In the genomic region with DNA sequence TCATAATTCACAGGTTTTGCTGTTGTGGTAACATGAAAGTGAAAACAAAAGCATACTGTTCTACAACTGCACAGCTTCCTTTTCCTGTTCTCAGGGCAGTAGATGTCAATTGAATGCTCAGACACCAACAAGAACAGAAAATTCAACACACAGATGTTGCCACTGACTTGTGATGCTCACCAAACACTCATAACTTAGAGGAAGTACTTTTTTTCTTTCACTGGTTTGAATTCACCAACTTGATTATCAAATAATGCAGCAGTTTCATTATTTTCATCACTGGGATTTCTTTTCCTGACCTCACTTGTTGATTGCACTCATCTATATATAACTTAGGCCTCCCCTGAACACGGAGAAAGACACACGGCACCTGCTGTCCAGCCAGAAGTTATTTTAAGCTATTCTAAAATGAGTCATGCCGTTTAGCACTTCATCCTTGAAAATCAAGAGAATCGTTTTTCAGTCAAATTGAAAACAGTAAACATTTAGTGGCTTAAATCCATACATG, we compare ENCODE assay signal across 9 cellular contexts. TPM values are rescaled to one million over a fixed set of nuclear protein-coding genes. Genes with fewer than 3 reads are reported as not detected.
DNase-seq lines count a peak whose midpoint lies in the region; ATAC-seq lines count a peak whose summit lies in the region.
"Had no signal": no experiment of that assay in that cellular context is flagged by ENCODE, and none has a peak within 500 bp of the region (broad histone marks: within the 10 kb centered on the region; RNA-seq: fewer than 3 reads in every experiment).

No MANE protein-coding gene starts in this region.

- H3K4me3 Mint-ChIP-seq in activated CD8-positive, alpha-beta T cell treated with anti-CD3 and anti-CD28 coated beads, Interleukin-2, amount 10 ng/mL, durations not matched to agents 7 days and 5 days, result peak overlapping the region; percentile 68
- H3K4me3 Mint-ChIP-seq in immature natural killer cell, result peak overlapping the region; percentile 82 to 89 (median 86)

- H3K9ac ChIP-seq in stomach smooth muscle (ENCODE audit: low read length in 2 of 2), result peak overlapping the region in 1 of 2 donors; percentile 22

- POLR2A ChIA-PET in activated CD8-positive, alpha-beta T cell treated with anti-CD3 and anti-CD28 coated beads, Interleukin-2, amount 10 ng/mL, durations not matched to agents 7 days and 5 days (lab: Charles Lee), result interaction anchor here (0.6 to 3.9 kb wide), 16 partner anchors 12 to 247 kb away, joined by 3 to 35 read pairs (median 4); a partner anchor contains a TSS

- H3K4me3 ChIP-seq in stomach smooth muscle (ENCODE audit: low read length in 2 of 2), result peak overlapping the region; percentile 1 to 30

- H3K9me3 ChIP-seq in stomach smooth muscle (ENCODE audit: control insufficient read depth in 2 of 2, low read length in 2 of 2), result no peaks in the 10 kb centered on the region

- H3K36me3 ChIP-seq in stomach smooth muscle (ENCODE audit: control insufficient read depth in 2 of 2, insufficient read depth in 2 of 2, low read length in 2 of 2), result peaks cover 0 to 2% of the 10 kb centered on the region in 2 donors

- H3K4me1 Mint-ChIP-seq in activated CD8-positive, alpha-beta T cell treated with anti-CD3 and anti-CD28 coated beads, Interleukin-2, amount 10 ng/mL, durations not matched to agents 7 days and 5 days (ENCODE audit: low read depth), result peaks cover 45% of the 10 kb centered on the region
- H3K4me1 Mint-ChIP-seq in immature natural killer cell, result peaks cover 44 to 48% of the 10 kb centered on the region in 2 donors

- H3K9me3 Mint-ChIP-seq in activated CD8-positive, alpha-beta T cell treated with anti-CD3 and anti-CD28 coated beads, Interleukin-2, amount 10 ng/mL, durations not matched to agents 7 days and 5 days (ENCODE audit: insufficient read depth), result peaks cover 5% of the 10 kb centered on the region
- H3K9me3 Mint-ChIP-seq in immature natural killer cell, result no peaks in the 10 kb centered on the region

- no peaks in the 10 kb centered on the region for H3K27me3 Mint-ChIP-seq in activated CD8-positive, alpha-beta T cell treated with anti-CD3 and anti-CD28 coated beads, Interleukin-2, amount 10 ng/mL, durations not matched to agents 7 days and 5 days (ENCODE audit: low read depth)
- peaks cover 7 to 16% (median 10%) of the 10 kb centered on the region in 3 donors for H3K27me3 Mint-ChIP-seq in immature natural killer cell (ENCODE audit: low read depth in 3 of 3)

- CTCF ChIA-PET in activated CD8-positive, alpha-beta T cell treated with anti-CD3 and anti-CD28 coated beads, Interleukin-2, amount 10 ng/mL, durations not matched to agents 7 days and 5 days (lab: Charles Lee), result interaction anchor here (0.7 to 3.5 kb wide), 18 partner anchors 11 to 181 kb away, joined by 3 to 36 read pairs (median 4); no protein-coding TSS in a partner anchor

- H3K27me3 ChIP-seq in stomach smooth muscle (ENCODE audit: control insufficient read depth in 1 of 2, insufficient read depth in 2 of 2, low read length in 2 of 2), result no peaks in the 10 kb centered on the region

- peak overlapping the region; percentile 98 for H3K27ac Mint-ChIP-seq in activated CD8-positive, alpha-beta T cell treated with anti-CD3 and anti-CD28 coated beads, Interleukin-2, amount 10 ng/mL, durations not matched to agents 7 days and 5 days
- H3K27ac Mint-ChIP-seq in immature natural killer cell, result peak overlapping the region; percentile 91 to 98 (median 98)

- peak; percentile 81 for ATAC-seq in GM19468 (IDR thresholded peaks at IDR 0.05; ENCODE audit: extremely low read depth, unreplicated experiment)
- peak; percentile 78 for ATAC-seq in HG03520 (IDR thresholded peaks at IDR 0.05; ENCODE audit: unreplicated experiment)
- peak; percentile 72 for ATAC-seq in activated CD8-positive, alpha-beta T cell treated with anti-CD3 and anti-CD28 coated beads, Interleukin-2, amount 10 ng/mL, durations not matched to agents 7 days and 5 days
- ATAC-seq: Panc1 had no signal

- peaks cover 2% of the 10 kb centered on the region for H3K36me3 Mint-ChIP-seq in activated CD8-positive, alpha-beta T cell treated with anti-CD3 and anti-CD28 coated beads, Interleukin-2, amount 10 ng/mL, durations not matched to agents 7 days and 5 days (ENCODE audit: low read depth)
- peaks cover 5 to 9% (median 6%) of the 10 kb centered on the region in 3 donors for H3K36me3 Mint-ChIP-seq in immature natural killer cell

- peak; percentile 40 for DNase-seq in ELR (ENCODE audit: low read depth)
- peak; percentile 61 for DNase-seq in activated CD8-positive, alpha-beta T cell treated with anti-CD3 and anti-CD28 coated beads, Interleukin-2, amount 10 ng/mL, durations not matched to agents 7 days and 5 days
- peak; percentile 77 to 84 (median 83) for DNase-seq in immature natural killer cell
- DNase-seq in stimulated activated CD4-positive, alpha-beta T cell treated with anti-CD3 and anti-CD28 coated beads, Interleukin-2, amount 100 ng/mL, for 24 hours, result no peak
- no peak for DNase-seq in HT-29 (ENCODE audit: low spot score)

- peak overlapping the region; percentile 37 for H3K27ac ChIP-seq in stomach smooth muscle (ENCODE audit: low read length)

- peaks cover 9% of the 10 kb centered on the region for H3K4me1 ChIP-seq in stomach smooth muscle (ENCODE audit: control insufficient read depth, insufficient read depth, low read length)

RNA-seq across cellular contexts. Expression of a gene that starts 1.0 kb away (rescaled TPM):
- under 1 TPM; 0.37 to 0.65 TPM for total RNA-seq in activated CD8-positive, alpha-beta T cell treated with anti-CD3 and anti-CD28 coated beads, Interleukin-2, amount 10 ng/mL, durations not matched to agents 7 days and 5 days
- under 1 TPM in 2 of 3 donors, not detected in 1; 0.08 to 0.32 TPM for polyA plus RNA-seq in immature natural killer cell
- total RNA-seq in HT-29 (2014; rRNA removed; shearing (Covaris generic)), result not detected in 2 replicates

Comparison
In these comparisons a context has a peak if more than half of its experiments do, and no peak if none do; other contexts are left out.
1. DNase-seq: peak in ELR (single experiment), activated CD8-positive, alpha-beta T cell treated with anti-CD3 and anti-CD28 coated beads, Interleukin-2, amount 10 ng/mL, durations not matched to agents 7 days and 5 days (single experiment) and immature natural killer cell (3 of 3); none in stimulated activated CD4-positive, alpha-beta T cell treated with anti-CD3 and anti-CD28 coated beads, Interleukin-2, amount 100 ng/mL, for 24 hours (0 of 2) and HT-29 (single experiment).
2. Peak in every context shown above with its lines, with median percentiles within 50 percentile points of each other: ATAC-seq.